Comparison of ENCODE assay signal across 14 cellular contexts in genomic region chr2:100938031-100939026, GRCh38.
"Had no signal": no experiment of that assay in that cellular context is flagged by ENCODE, and none has a peak within 500 bp of the region (broad histone marks: within the 10 kb centered on the region; RNA-seq: fewer than 3 reads in every experiment).

No MANE protein-coding gene starts in this region.

- H3K9me3 Mint-ChIP-seq: activated naive CD4-positive, alpha-beta T cell treated with anti-CD3 and anti-CD28 coated beads, Interleukin-2, amount 50 U/mL, for 24 hours; memory B cell; naive thymus-derived CD4-positive, alpha-beta T cell; stimulated activated naive CD8-positive, alpha-beta T cell treated with anti-CD3 and anti-CD28 coated beads, Interleukin-15, Interleukin-2, amounts not matched to agents 100 ng/mL and 50 ng/mL, for 24 hours had no signal

- H3K4me1 ChIP-seq: SJCRH30 had no signal

- H3K36me3 Mint-ChIP-seq: memory B cell had no signal

- H3K4me3 Mint-ChIP-seq: activated naive CD4-positive, alpha-beta T cell treated with anti-CD3 and anti-CD28 coated beads, Interleukin-2, amount 50 U/mL, for 24 hours; memory B cell; stimulated activated naive CD8-positive, alpha-beta T cell treated with anti-CD3 and anti-CD28 coated beads, Interleukin-15, Interleukin-2, amounts not matched to agents 100 ng/mL and 50 ng/mL, for 24 hours had no signal

- H3K27me3 Mint-ChIP-seq: activated naive CD4-positive, alpha-beta T cell treated with anti-CD3 and anti-CD28 coated beads, Interleukin-2, amount 50 U/mL, for 24 hours; stimulated activated naive CD8-positive, alpha-beta T cell treated with anti-CD3 and anti-CD28 coated beads, Interleukin-15, Interleukin-2, amounts not matched to agents 100 ng/mL and 50 ng/mL, for 24 hours had no signal

- H3K27ac Mint-ChIP-seq: memory B cell; stimulated activated naive CD8-positive, alpha-beta T cell treated with anti-CD3 and anti-CD28 coated beads, Interleukin-15, Interleukin-2, amounts not matched to agents 100 ng/mL and 50 ng/mL, for 24 hours had no signal

- DNase-seq: activated CD4-positive, alpha-beta T cell treated with anti-CD3 and anti-CD28 coated beads, Interleukin-2, amount 50 U/mL, for 1 hour; activated gamma-delta T cell; effector memory CD4-positive, alpha-beta T cell; foreskin fibroblast; mucosa of descending colon; naive thymus-derived CD4-positive, alpha-beta T cell; retina; SJCRH30; trophoblast cell had no signal

- ATAC-seq: mucosa of descending colon; naive thymus-derived CD4-positive, alpha-beta T cell had no signal

- H3K36me3 ChIP-seq: ascending aorta, SJCRH30 had no signal

- H3K4me3 ChIP-seq: ascending aorta, mucosa of descending colon, SJCRH30, suprapubic skin had no signal

- H3K27me3 ChIP-seq: ascending aorta, suprapubic skin had no signal

- H3K27ac ChIP-seq: ascending aorta, SJCRH30, suprapubic skin had no signal

- H3K9me3 ChIP-seq: ascending aorta, mucosa of descending colon, SJCRH30, suprapubic skin had no signal
